ENCODE assay signal across 3 cellular contexts in the genomic region with DNA sequence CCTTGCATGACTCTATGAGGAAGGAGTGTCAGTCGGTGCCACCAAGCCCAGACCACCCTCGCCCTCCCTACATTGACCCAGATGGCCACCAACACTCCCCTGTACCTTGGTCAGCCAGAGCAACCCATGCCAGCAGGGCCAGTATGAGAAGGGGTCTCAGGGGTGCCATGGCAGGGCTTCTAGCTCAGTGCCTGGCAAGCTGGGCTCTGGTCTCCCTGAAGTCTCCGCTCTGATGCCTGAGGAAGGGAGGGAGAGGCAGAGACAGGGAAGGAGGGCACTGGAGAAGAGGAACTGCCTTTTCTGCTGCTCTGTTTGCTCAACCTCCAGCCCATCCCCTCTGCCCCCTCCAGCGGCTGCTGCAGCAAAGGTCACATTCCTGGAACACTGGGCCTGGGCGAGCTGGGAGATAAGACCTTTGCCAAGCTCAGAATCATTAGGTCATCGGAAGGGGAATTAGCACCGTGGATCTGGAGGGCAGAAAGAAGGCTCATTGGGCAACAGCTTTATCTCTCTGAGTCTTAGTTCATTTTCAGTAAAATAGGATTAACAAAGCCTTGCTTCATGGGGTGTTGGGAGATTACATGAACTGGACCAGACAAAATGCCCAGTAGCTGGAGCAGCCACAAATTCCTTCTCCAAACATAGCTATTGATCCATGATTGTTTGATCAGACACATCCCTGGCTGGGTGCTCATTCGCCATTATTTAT.
TF ChIP-seq lines count a peak whose summit lies in the region.

A gene with protein sequence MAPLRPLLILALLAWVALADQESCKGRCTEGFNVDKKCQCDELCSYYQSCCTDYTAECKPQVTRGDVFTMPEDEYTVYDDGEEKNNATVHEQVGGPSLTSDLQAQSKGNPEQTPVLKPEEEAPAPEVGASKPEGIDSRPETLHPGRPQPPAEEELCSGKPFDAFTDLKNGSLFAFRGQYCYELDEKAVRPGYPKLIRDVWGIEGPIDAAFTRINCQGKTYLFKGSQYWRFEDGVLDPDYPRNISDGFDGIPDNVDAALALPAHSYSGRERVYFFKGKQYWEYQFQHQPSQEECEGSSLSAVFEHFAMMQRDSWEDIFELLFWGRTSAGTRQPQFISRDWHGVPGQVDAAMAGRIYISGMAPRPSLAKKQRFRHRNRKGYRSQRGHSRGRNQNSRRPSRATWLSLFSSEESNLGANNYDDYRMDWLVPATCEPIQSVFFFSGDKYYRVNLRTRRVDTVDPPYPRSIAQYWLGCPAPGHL (minus strand): TSS at position 273 of the 709 bp plus-strand sequence. CDS start 104 bp downstream, at position 169.

TF ChIP-seq in SK-N-SH, 30 proteins besides CTCF, POLR2A, EP300 and RAD21:
- TF ChIP-seq SIN3A (IDR thresholded peaks at IDR 0.05; ENCODE audit: borderline replicate concordance, low read depth, low read length) (no peak), POLR2AphosphoS5 (IDR thresholded peaks at IDR 0.05; ENCODE audit: low read depth, low read length) (no peak), GATA2 (CRISPR knock-in tag; IDR thresholded peaks at IDR 0.05) (peak; percentile 61), NFIC (IDR thresholded peaks at IDR 0.05; ENCODE audit: borderline replicate concordance) (no peak)
- TF ChIP-seq, protein P1, sequence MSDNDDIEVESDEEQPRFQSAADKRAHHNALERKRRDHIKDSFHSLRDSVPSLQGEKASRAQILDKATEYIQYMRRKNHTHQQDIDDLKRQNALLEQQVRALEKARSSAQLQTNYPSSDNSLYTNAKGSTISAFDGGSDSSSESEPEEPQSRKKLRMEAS (IDR thresholded peaks at IDR 0.05; ENCODE audit: low read depth): no peak
TF ChIP-seq in SK-N-SH: peak in this region for 1.

TF ChIP-seq in endothelial cell of umbilical vein, 7 proteins besides CTCF, POLR2A, EP300 and RAD21:
- TF ChIP-seq GATA2 (IDR thresholded peaks at IDR 0.05; ENCODE audit: insufficient read depth, insufficient read length, low read depth, low read length) (peak; percentile 23), MYC (IDR thresholded peaks at IDR 0.05; ENCODE audit: low read depth, low read length) (no peak), POLR2AphosphoS5 (IDR thresholded peaks at IDR 0.05; ENCODE audit: insufficient read depth, low read depth, low read length) (peak; percentile 40)
TF ChIP-seq in endothelial cell of umbilical vein: peak in this region for 2.

TF ChIP-seq in neural cell, 6 proteins besides CTCF, POLR2A, EP300 and RAD21:
- TF ChIP-seq POLR2AphosphoS5 (IDR thresholded peaks at IDR 0.05) (no peak), MXI1 (conservative IDR thresholded peaks at IDR 0.05; ENCODE audit: poor library complexity, severe bottlenecking) (no peak), REST (IDR thresholded peaks at IDR 0.05; ENCODE audit: borderline replicate concordance) (no peak), TAF1 (IDR thresholded peaks at IDR 0.05; ENCODE audit: low read depth) (no peak), EZH2 (IDR thresholded peaks at IDR 0.05; ENCODE audit: borderline replicate concordance, insufficient read depth, low read length, poor library complexity, severe bottlenecking) (no peak), SMC3 (conservative IDR thresholded peaks at IDR 0.05; ENCODE audit: poor library complexity) (no peak)
